ENCODE assay signal across 18 cellular contexts in genomic region chr5:132353593-132353992, GRCh38. TPM values are rescaled to one million over a fixed set of nuclear protein-coding genes. Genes with fewer than 3 reads are reported as not detected.
"Had no signal": no experiment of that assay in that cellular context is flagged by ENCODE, and none has a peak within 500 bp of the region (broad histone marks: within the 10 kb centered on the region; RNA-seq: fewer than 3 reads in every experiment).

No MANE protein-coding gene starts in this region.

- H3K36me3 Mint-ChIP-seq: activated naive CD4-positive, alpha-beta T cell treated with anti-CD3 and anti-CD28 coated beads, Interleukin-2, amount 10 ng/mL, durations not matched to agents 7 days and 5 days; stimulated activated effector memory CD8-positive, alpha-beta T cell treated with anti-CD3 and anti-CD28 coated beads, Interleukin-12 subunit alpha, Interleukin-12 subunit beta, amount 100 ng/mL, for 72 hours had no signal

- DNase-seq: activated B cell treated with CpG ODN at 0.5 μM for 24 hours; activated CD4-positive, alpha-beta T cell treated with anti-CD3 and anti-CD28 coated beads for 4 hours; activated CD4-positive, alpha-beta T cell treated with anti-CD3 and anti-CD28 coated beads, Interleukin-2, amount 50 U/mL, for 48 hours; activated effector memory CD4-positive, alpha-beta T cell treated with anti-CD3 and anti-CD28 coated beads, Interleukin-2, amount 50 U/mL, for 16 hours; activated naive CD4-positive, alpha-beta T cell treated with anti-CD3 and anti-CD28 coated beads, Interleukin-2, amount 10 ng/mL, durations not matched to agents 7 days and 5 days; activated T-cell treated with anti-CD3 and anti-CD28 coated beads, Interleukin-2, amount 50 U/mL, for 72 hours; amygdala; cortex of kidney; heart right ventricle; naive thymus-derived CD8-positive, alpha-beta T cell; right cardiac atrium; stimulated activated CD4-positive, alpha-beta T cell treated with anti-CD3 and anti-CD28 coated beads, Interleukin-2, amount 100 ng/mL, for 24 hours; stimulated activated naive CD8-positive, alpha-beta T cell treated with anti-CD3 and anti-CD28 coated beads, Interleukin-15, amount 100 ng/mL, for 72 hours; T-helper 17 cell; tibial artery had no signal

- H3K4me1 Mint-ChIP-seq: activated naive CD4-positive, alpha-beta T cell treated with anti-CD3 and anti-CD28 coated beads, Interleukin-2, amount 10 ng/mL, durations not matched to agents 7 days and 5 days; mesothelial cell of epicardium; neural progenitor cell; stimulated activated effector memory CD8-positive, alpha-beta T cell treated with anti-CD3 and anti-CD28 coated beads, Interleukin-12 subunit alpha, Interleukin-12 subunit beta, amount 100 ng/mL, for 72 hours; stimulated activated naive CD8-positive, alpha-beta T cell treated with anti-CD3 and anti-CD28 coated beads, Interleukin-15, amount 100 ng/mL, for 72 hours; T-helper 17 cell had no signal

- H3K27me3 Mint-ChIP-seq: activated B cell treated with CpG ODN at 0.5 μM for 24 hours; activated naive CD4-positive, alpha-beta T cell treated with anti-CD3 and anti-CD28 coated beads, Interleukin-2, amount 10 ng/mL, durations not matched to agents 7 days and 5 days; naive thymus-derived CD8-positive, alpha-beta T cell; stimulated activated naive CD8-positive, alpha-beta T cell treated with anti-CD3 and anti-CD28 coated beads, Interleukin-15, amount 100 ng/mL, for 72 hours had no signal

- H3K27ac Mint-ChIP-seq: activated B cell treated with CpG ODN at 0.5 μM for 24 hours; activated naive CD4-positive, alpha-beta T cell treated with anti-CD3 and anti-CD28 coated beads, Interleukin-2, amount 10 ng/mL, durations not matched to agents 7 days and 5 days; activated T-cell treated with anti-CD3 and anti-CD28 coated beads, Interleukin-2, amount 50 U/mL, for 72 hours; mesothelial cell of epicardium; naive thymus-derived CD8-positive, alpha-beta T cell; neural progenitor cell; stimulated activated effector memory CD8-positive, alpha-beta T cell treated with anti-CD3 and anti-CD28 coated beads, Interleukin-12 subunit alpha, Interleukin-12 subunit beta, amount 100 ng/mL, for 72 hours; T-helper 17 cell had no signal

- ATAC-seq: activated T-cell treated with anti-CD3 and anti-CD28 coated beads, Interleukin-2, amount 50 U/mL, for 72 hours; naive thymus-derived CD8-positive, alpha-beta T cell; stimulated activated effector memory CD8-positive, alpha-beta T cell treated with anti-CD3 and anti-CD28 coated beads, Interleukin-12 subunit alpha, Interleukin-12 subunit beta, amount 100 ng/mL, for 72 hours; stimulated activated naive CD8-positive, alpha-beta T cell treated with anti-CD3 and anti-CD28 coated beads, Interleukin-15, amount 100 ng/mL, for 72 hours; T-helper 17 cell had no signal

- H3K4me3 Mint-ChIP-seq: activated B cell treated with CpG ODN at 0.5 μM for 24 hours; activated naive CD4-positive, alpha-beta T cell treated with anti-CD3 and anti-CD28 coated beads, Interleukin-2, amount 10 ng/mL, durations not matched to agents 7 days and 5 days; activated T-cell treated with anti-CD3 and anti-CD28 coated beads, Interleukin-2, amount 50 U/mL, for 72 hours; mesothelial cell of epicardium; naive thymus-derived CD8-positive, alpha-beta T cell; neural progenitor cell; stimulated activated effector memory CD8-positive, alpha-beta T cell treated with anti-CD3 and anti-CD28 coated beads, Interleukin-12 subunit alpha, Interleukin-12 subunit beta, amount 100 ng/mL, for 72 hours; stimulated activated naive CD8-positive, alpha-beta T cell treated with anti-CD3 and anti-CD28 coated beads, Interleukin-15, amount 100 ng/mL, for 72 hours; T-helper 17 cell had no signal

- H3K9me3 Mint-ChIP-seq: activated naive CD4-positive, alpha-beta T cell treated with anti-CD3 and anti-CD28 coated beads, Interleukin-2, amount 10 ng/mL, durations not matched to agents 7 days and 5 days; activated T-cell treated with anti-CD3 and anti-CD28 coated beads, Interleukin-2, amount 50 U/mL, for 72 hours; stimulated activated effector memory CD8-positive, alpha-beta T cell treated with anti-CD3 and anti-CD28 coated beads, Interleukin-12 subunit alpha, Interleukin-12 subunit beta, amount 100 ng/mL, for 72 hours; stimulated activated naive CD8-positive, alpha-beta T cell treated with anti-CD3 and anti-CD28 coated beads, Interleukin-15, amount 100 ng/mL, for 72 hours had no signal

RNA-seq across cellular contexts. Expression of gene SLC22A4, which starts 59.4 kb away (rescaled TPM):
- total RNA-seq: activated B cell treated with CpG ODN at 0.5 μM for 24 hours; naive thymus-derived CD8-positive, alpha-beta T cell had no signal
